In genomic region chr13:42049454-42049780, GRCh38 we compare ENCODE assay signal across 8 cellular contexts. TPM values are rescaled to one million over a fixed set of nuclear protein-coding genes. Genes with fewer than 3 reads are reported as not detected.
DNase-seq lines count a peak whose midpoint lies in the region; TF ChIP-seq lines count a peak whose summit lies in the region.

No MANE protein-coding gene starts in this region.

- peaks cover 50% of the 10 kb centered on the region for H3K27me3 Mint-ChIP-seq in endodermal cell (ENCODE audit: insufficient read depth)

- H3K4me1 Mint-ChIP-seq in endodermal cell, result peaks cover 4% of the 10 kb centered on the region

- H3K36me3 ChIP-seq in MG63 (no peaks in the 10 kb centered on the region; the same call in none of the 2 replicates), endodermal cell (ENCODE audit: control insufficient read depth, insufficient read depth, low read length) (no peaks in the 10 kb centered on the region), ovary (no peaks in the 10 kb centered on the region)

- no peaks in the 10 kb centered on the region for H3K4me1 ChIP-seq in endodermal cell (ENCODE audit: control insufficient read depth, insufficient read depth, low read length)
- H3K4me1 ChIP-seq in ovary (ENCODE audit: insufficient read depth), result no peaks in the 10 kb centered on the region

- peak; percentile 4 for DNase-seq in NCI-H1105 (lab: John Stamatoyannopoulos, UW)
- no peak for DNase-seq in NCI-H1105 treated with DMSO at 0.1 percent for 48 hours (lab: John Stamatoyannopoulos, UW)
- no peak for DNase-seq in MG63
- no peak for DNase-seq in endodermal cell
- no peak for DNase-seq in ovary
- no peak for DNase-seq in cerebellum (ENCODE audit: low spot score)
- no peak for DNase-seq in NCI-H2196 (lab: John Stamatoyannopoulos, UW; ENCODE audit: unreplicated experiment)
- no peak for DNase-seq in D341Med (ENCODE audit: low spot score)

- TF ChIP-seq POLR2A in ovary (IDR thresholded peaks at IDR 0.05), result no peak

- TF ChIP-seq EP300 in ovary (IDR thresholded peaks at IDR 0.05), result no peak

- WGBS in endodermal cell (ENCODE audit: insufficient coverage in 1 of 2, insufficient read length in 1 of 2), 2 experiments, result 13 to 14% methylated on average over 6 to 10 of the region's 11 CpGs
- 6 to 8% (median 8%) methylated on average over 11 of the region's 11 CpGs for WGBS in ovary, 3 donors

- H3K9ac ChIP-seq in endodermal cell (ENCODE audit: extremely low read depth, low read length, poor library complexity, severe bottlenecking), result no peak overlapping the region

- no peak overlapping the region for H3K27ac Mint-ChIP-seq in endodermal cell

- H3K27me3 ChIP-seq in MG63, result no peaks in the 10 kb centered on the region
- H3K27me3 ChIP-seq in endodermal cell (ENCODE audit: control insufficient read depth, insufficient read depth, low read length, poor library complexity, severe bottlenecking), result peaks cover 29% of the 10 kb centered on the region
- no peaks in the 10 kb centered on the region for H3K27me3 ChIP-seq in ovary

- H3K27ac ChIP-seq in endodermal cell (ENCODE audit: low read depth, low read length) (no peak overlapping the region), ovary (peak overlapping the region; percentile 54 to 62)

- no peaks in the 10 kb centered on the region for H3K9me3 Mint-ChIP-seq in endodermal cell

- peak overlapping the region; percentile 63 for H3K4me3 Mint-ChIP-seq in endodermal cell

- H3K4me3 ChIP-seq in MG63 (peak overlapping the region; percentile 89), endodermal cell (ENCODE audit: low read length) (peak overlapping the region; percentile 84), ovary (peak overlapping the region; percentile 78)

- intact Hi-C loops in ovary (cut with DNase I), result loop anchor here in 2 of 4 donors (10.0 kb wide), 2 partner anchors 85 to 355 kb away; partner anchors contain the start of gene VWA8 (in 1 of the 2)

- no peak for TF ChIP-seq CTCF in endodermal cell (conservative IDR thresholded peaks at IDR 0.05)
- no peak for TF ChIP-seq CTCF in ovary (IDR thresholded peaks at IDR 0.05)

- H3K9me3 ChIP-seq in MG63, result no peaks in the 10 kb centered on the region
- H3K9me3 ChIP-seq in endodermal cell (ENCODE audit: control insufficient read depth, low read length), result no peaks in the 10 kb centered on the region
- H3K9me3 ChIP-seq in ovary, result no peaks in the 10 kb centered on the region

- H3K36me3 Mint-ChIP-seq in endodermal cell (ENCODE audit: low read depth), result no peaks in the 10 kb centered on the region

RNA-seq across cellular contexts. Expression of gene DGKH, which starts 1.0 kb away (rescaled TPM):
- total RNA-seq in MG63 (2014; rRNA removed; shearing (Covaris generic); ENCODE audit: low replicate concordance), result 1.4 and 3.7 TPM in 2 replicates
- total RNA-seq in endodermal cell, result 10 to 100 TPM in 1 of 2 donors, 1 to 10 TPM in 1; 7.1 to 11.5 TPM
- 3.2 TPM for polyA plus RNA-seq in endodermal cell (2013, experiment 1 of 2)
- polyA plus RNA-seq in endodermal cell (2013, experiment 2 of 2), result 4.0 TPM
- total RNA-seq in ovary, result 10 to 100 TPM in 4 of 7 donors, 1 to 10 TPM in 3; 8.6 to 14.1 (median 11.5) TPM
- 1 to 10 TPM; 2.1 to 3.8 TPM for polyA plus RNA-seq in ovary
- total RNA-seq in cerebellum, result 87.1 TPM
